In genomic region chr17:82107341-82107860, GRCh38 we compare ENCODE assay signal across 9 cellular contexts. TPM values are rescaled to one million over a fixed set of nuclear protein-coding genes. Genes with fewer than 3 reads are reported as not detected.
A peak's percentile ranks its signal among the peaks of the same experiment; 100 is the strongest.
DNase-seq lines count a peak whose midpoint lies in the region; ATAC-seq and TF ChIP-seq lines count a peak whose summit lies in the region.
"Had no signal": no experiment of that assay in that cellular context is flagged by ENCODE, and none has a peak within 500 bp of the region (broad histone marks: within the 10 kb centered on the region; RNA-seq: fewer than 3 reads in every experiment).

No MANE protein-coding gene starts in this region.

- intact Hi-C loops in Right ventricle myocardium superior (cut with DNase I): no loop called here
- intact Hi-C loops in cardiac septum (cut with DNase I): no loop called here
- intact Hi-C loops in tibial artery (cut with DNase I; ENCODE audit: low total_unique reads): no loop called here

- H3K9me3 Mint-ChIP-seq in glutamatergic neuron (ENCODE audit: unreplicated experiment): peaks cover 14% of the 10 kb centered on the region

- H3K27ac Mint-ChIP-seq in glutamatergic neuron (ENCODE audit: unreplicated experiment): no peak overlapping the region

- H3K36me3 Mint-ChIP-seq in glutamatergic neuron (ENCODE audit: unreplicated experiment): no peaks in the 10 kb centered on the region

- no peaks in the 10 kb centered on the region for H3K27me3 ChIP-seq in tibial artery

- CTCF ChIA-PET in RWPE1 (lab: Yijun Ruan, JAX): no interaction called here

- DNase-seq in Right ventricle myocardium superior: peak; percentile 40
- no peak for DNase-seq in cardiac septum (ENCODE audit: low spot score)
- no peak for DNase-seq in RWPE1 (ENCODE audit: low spot score)
- DNase-seq in glutamatergic neuron: peak; percentile 22
- DNase-seq in tibial artery: peak in 1 of 2 donors; percentile 59
- DNase-seq in NCI-H2196 (lab: John Stamatoyannopoulos, UW; ENCODE audit: unreplicated experiment): no peak
- no peak for DNase-seq in mucosa of gallbladder (ENCODE audit: low spot score)
- DNase-seq: NCI-H2227 treated with DMSO at 0.1 percent for 48 hours had no signal

- H3K4me3 ChIP-seq in tibial artery: no peak overlapping the region

- H3K9me3 ChIP-seq in tibial artery: no peaks in the 10 kb centered on the region

- ATAC-seq in Right ventricle myocardium superior (ENCODE audit: poor library complexity) (no peak), GM21447 (IDR thresholded peaks at IDR 0.05; ENCODE audit: unreplicated experiment) (no peak)

- H3K36me3 ChIP-seq in tibial artery: peaks cover 0 to 5% (median 0%) of the 10 kb centered on the region in 3 donors

- TF ChIP-seq CTCF in RWPE1 (conservative IDR thresholded peaks at IDR 0.05; ENCODE audit: low read depth): no peak
- TF ChIP-seq CTCF in glutamatergic neuron (IDR thresholded peaks at IDR 0.05; ENCODE audit: partially characterized antibody, unreplicated experiment): no peak
- TF ChIP-seq CTCF in tibial artery (IDR thresholded peaks at IDR 0.05): peak in 1 of 2 experiments; percentile 17

- peaks cover 5% of the 10 kb centered on the region for H3K27me3 Mint-ChIP-seq in glutamatergic neuron (ENCODE audit: unreplicated experiment)

- peaks cover 0 to 44% (median 27%) of the 10 kb centered on the region in 4 donors for H3K4me1 ChIP-seq in tibial artery

- H3K4me3 Mint-ChIP-seq in glutamatergic neuron (ENCODE audit: unreplicated experiment): no peak overlapping the region

- peak overlapping the region; percentile 96 for H3K27ac ChIP-seq in RWPE1
- peak overlapping the region; percentile 69 for H3K27ac ChIP-seq in tibial artery

- H3K4me1 Mint-ChIP-seq in glutamatergic neuron (ENCODE audit: low read depth, unreplicated experiment): peaks cover 17% of the 10 kb centered on the region

- POLR2A ChIA-PET in RWPE1 (lab: Yijun Ruan, JAX; ENCODE audit: low non-redundant PET): no interaction called here

RNA-seq across cellular contexts. Expression of gene FASN, which starts 9.4 kb away (rescaled TPM):
- total RNA-seq in Right ventricle myocardium superior: 23.0 TPM
- 22.9 TPM for total RNA-seq in cardiac septum
- total RNA-seq in glutamatergic neuron (ENCODE audit: unreplicated experiment): 439 TPM
- total RNA-seq in mucosa of gallbladder: 181 TPM

RNA-seq across cellular contexts. Expression of gene DUS1L, which starts 41.8 kb away (rescaled TPM):
- total RNA-seq in Right ventricle myocardium superior (57.9 TPM), cardiac septum (47.6 TPM), glutamatergic neuron (ENCODE audit: unreplicated experiment) (122 TPM), mucosa of gallbladder (92.4 TPM)

RNA-seq across cellular contexts. Expression of gene GPS1, which starts 55.7 kb away (rescaled TPM):
- total RNA-seq in Right ventricle myocardium superior (86.5 TPM), cardiac septum (67.4 TPM), glutamatergic neuron (ENCODE audit: unreplicated experiment) (115 TPM), mucosa of gallbladder (107 TPM)

RNA-seq across cellular contexts. Expression of gene RFNG, which starts 55.8 kb away (rescaled TPM):
- total RNA-seq in Right ventricle myocardium superior: 20.5 TPM
- 21.0 TPM for total RNA-seq in cardiac septum
- total RNA-seq in glutamatergic neuron (ENCODE audit: unreplicated experiment): 50.8 TPM
- total RNA-seq in mucosa of gallbladder: 51.6 TPM

Comparison
In these comparisons a context has a peak if more than half of its experiments do, and no peak if none do; other contexts are left out.
1. DNase-seq: peak in Right ventricle myocardium superior (single experiment) and glutamatergic neuron (single experiment); none in cardiac septum (single experiment), RWPE1 (single experiment), NCI-H2196 (single experiment) and mucosa of gallbladder (single experiment).